Comparison of ENCODE assay signal across 1 cellular context in the genomic region with DNA sequence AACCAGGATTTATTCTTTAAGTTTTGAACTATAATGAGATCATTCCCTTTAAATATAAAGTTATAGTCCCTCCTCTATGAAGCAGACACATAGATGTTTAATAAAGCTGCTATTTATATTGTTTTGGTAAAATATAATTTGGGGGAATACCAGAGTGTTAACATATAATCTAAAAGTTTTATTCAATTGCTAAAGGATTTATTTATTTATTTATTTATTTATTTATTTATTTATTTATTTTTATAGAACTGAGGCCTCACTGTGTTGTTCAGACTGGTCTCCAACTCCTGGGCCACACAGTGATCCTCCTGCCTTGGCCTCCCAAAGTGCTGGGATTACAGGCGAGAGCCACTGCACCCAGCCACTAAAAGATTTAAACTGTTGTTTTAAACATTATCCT.
A peak's percentile ranks its signal among the peaks of the same experiment; 100 is the strongest.
TF ChIP-seq lines count a peak whose summit lies in the region.

No MANE protein-coding gene starts in this region.

TF ChIP-seq in HEK293, 187 proteins besides CTCF, POLR2A, EP300 and RAD21 (continued from another document and continues in another):
- no peak for TF ChIP-seq ZBTB6 (tag by site-specific recombination; IDR thresholded peaks at IDR 0.05)
- TF ChIP-seq ZNF704 (tag by site-specific recombination; IDR thresholded peaks at IDR 0.05) = no peak
- TF ChIP-seq ZNF169 (tag by site-specific recombination; IDR thresholded peaks at IDR 0.05) = no peak
- TF ChIP-seq ZNF629 (tag by site-specific recombination; IDR thresholded peaks at IDR 0.05) = 0 out of 2 replicates have a peak, but pooled peaks have one; percentile 29
- no peak for TF ChIP-seq ZSCAN5A (tag by site-specific recombination; IDR thresholded peaks at IDR 0.05)
- peak; percentile 71 for TF ChIP-seq ZBTB8A (tag by site-specific recombination; IDR thresholded peaks at IDR 0.05)
- no peak for TF ChIP-seq ZBTB48 (tag by site-specific recombination; IDR thresholded peaks at IDR 0.05)
- peak; percentile 71; the same call in 1 of the 2 replicates for TF ChIP-seq ZNF202 (tag by site-specific recombination; IDR thresholded peaks at IDR 0.05; ENCODE audit: borderline replicate concordance)
- no peak for TF ChIP-seq ZNF626 (tag by site-specific recombination; IDR thresholded peaks at IDR 0.05)
- TF ChIP-seq RBAK (tag by site-specific recombination; IDR thresholded peaks at IDR 0.05) = 0 out of 2 replicates have a peak, but pooled peaks have one; percentile 26
- TF ChIP-seq ZFHX2 (tag by site-specific recombination; conservative IDR thresholded peaks at IDR 0.05) = no peak
- peak; percentile 72 for TF ChIP-seq ZNF623 (tag by site-specific recombination; IDR thresholded peaks at IDR 0.05)
- TF ChIP-seq ZNF214 (tag by site-specific recombination; IDR thresholded peaks at IDR 0.05; ENCODE audit: borderline replicate concordance) = peak; percentile 35; the same call in 1 of the 2 replicates
- 0 out of 2 replicates have a peak, but pooled peaks have one; percentile 26 for TF ChIP-seq ZNF558 (tag by site-specific recombination; IDR thresholded peaks at IDR 0.05)
- peak; percentile 30; the same call in 1 of the 2 replicates for TF ChIP-seq ZNF654 (tag by site-specific recombination; IDR thresholded peaks at IDR 0.05; ENCODE audit: low read depth)
- TF ChIP-seq ZBTB11 (tag by site-specific recombination; conservative IDR thresholded peaks at IDR 0.05; ENCODE audit: low read depth) = peak; percentile 80
- no peak for TF ChIP-seq ZNF18 (tag by site-specific recombination; IDR thresholded peaks at IDR 0.05)
- TF ChIP-seq, protein P1, sequence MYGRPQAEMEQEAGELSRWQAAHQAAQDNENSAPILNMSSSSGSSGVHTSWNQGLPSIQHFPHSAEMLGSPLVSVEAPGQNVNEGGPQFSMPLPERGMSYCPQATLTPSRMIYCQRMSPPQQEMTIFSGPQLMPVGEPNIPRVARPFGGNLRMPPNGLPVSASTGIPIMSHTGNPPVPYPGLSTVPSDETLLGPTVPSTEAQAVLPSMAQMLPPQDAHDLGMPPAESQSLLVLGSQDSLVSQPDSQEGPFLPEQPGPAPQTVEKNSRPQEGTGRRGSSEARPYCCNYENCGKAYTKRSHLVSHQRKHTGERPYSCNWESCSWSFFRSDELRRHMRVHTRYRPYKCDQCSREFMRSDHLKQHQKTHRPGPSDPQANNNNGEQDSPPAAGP (tag by site-specific recombination; IDR thresholded peaks at IDR 0.05) = no peak
- peak; percentile 63; the same call in 1 of the 2 replicates for TF ChIP-seq ZXDB (tag by site-specific recombination; IDR thresholded peaks at IDR 0.05)
- peak; percentile 87 for TF ChIP-seq ZNF518A (tag by site-specific recombination; conservative IDR thresholded peaks at IDR 0.05; ENCODE audit: low read depth)
- TF ChIP-seq ZNF830 (tag by site-specific recombination; IDR thresholded peaks at IDR 0.05; ENCODE audit: low read depth) = no peak
- TF ChIP-seq ZNF266 (tag by site-specific recombination; IDR thresholded peaks at IDR 0.05; ENCODE audit: low read depth) = peak; percentile 65
- no peak for TF ChIP-seq SCRT1 (tag by site-specific recombination; IDR thresholded peaks at IDR 0.05; ENCODE audit: borderline replicate concordance)
- TF ChIP-seq ZFP37 (tag by site-specific recombination; IDR thresholded peaks at IDR 0.05) = peak; percentile 54; the same call in 1 of the 2 replicates
- peak; percentile 79; the same call in 1 of the 2 replicates for TF ChIP-seq ZNF140 (tag by site-specific recombination; IDR thresholded peaks at IDR 0.05)
- no peak for TF ChIP-seq ZNF157 (tag by site-specific recombination; IDR thresholded peaks at IDR 0.05)
- TF ChIP-seq ZNF610 (tag by site-specific recombination; IDR thresholded peaks at IDR 0.05; ENCODE audit: borderline replicate concordance) = no peak
- 0 out of 2 replicates have a peak, but pooled peaks have one; percentile 22 for TF ChIP-seq ZNF302 (tag by site-specific recombination; IDR thresholded peaks at IDR 0.05; ENCODE audit: low read depth)
- TF ChIP-seq, protein P2, sequence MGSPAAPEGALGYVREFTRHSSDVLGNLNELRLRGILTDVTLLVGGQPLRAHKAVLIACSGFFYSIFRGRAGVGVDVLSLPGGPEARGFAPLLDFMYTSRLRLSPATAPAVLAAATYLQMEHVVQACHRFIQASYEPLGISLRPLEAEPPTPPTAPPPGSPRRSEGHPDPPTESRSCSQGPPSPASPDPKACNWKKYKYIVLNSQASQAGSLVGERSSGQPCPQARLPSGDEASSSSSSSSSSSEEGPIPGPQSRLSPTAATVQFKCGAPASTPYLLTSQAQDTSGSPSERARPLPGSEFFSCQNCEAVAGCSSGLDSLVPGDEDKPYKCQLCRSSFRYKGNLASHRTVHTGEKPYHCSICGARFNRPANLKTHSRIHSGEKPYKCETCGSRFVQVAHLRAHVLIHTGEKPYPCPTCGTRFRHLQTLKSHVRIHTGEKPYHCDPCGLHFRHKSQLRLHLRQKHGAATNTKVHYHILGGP (tag by site-specific recombination; IDR thresholded peaks at IDR 0.05) = no peak
- no peak for TF ChIP-seq GFI1B (tag by site-specific recombination; IDR thresholded peaks at IDR 0.05)
- TF ChIP-seq ZNF701 (tag by site-specific recombination; IDR thresholded peaks at IDR 0.05) = no peak
- no peak for TF ChIP-seq ZEB2 (tag by site-specific recombination; IDR thresholded peaks at IDR 0.05)
- TF ChIP-seq ZNF292 (tag by site-specific recombination; IDR thresholded peaks at IDR 0.05; ENCODE audit: borderline replicate concordance, low read depth) = 0 out of 2 replicates have a peak, but pooled peaks have one; percentile 32
- TF ChIP-seq ZNF184 (tag by site-specific recombination; IDR thresholded peaks at IDR 0.05) = no peak
- TF ChIP-seq ZNF394 (tag by site-specific recombination; IDR thresholded peaks at IDR 0.05; ENCODE audit: borderline replicate concordance) = peak; percentile 95
- 0 out of 2 replicates have a peak, but pooled peaks have one; percentile 14 for TF ChIP-seq ZNF514 (tag by site-specific recombination; IDR thresholded peaks at IDR 0.05)
- TF ChIP-seq ZNF664 (tag by site-specific recombination; IDR thresholded peaks at IDR 0.05) = no peak
- no peak for TF ChIP-seq ZNF132 (tag by site-specific recombination; IDR thresholded peaks at IDR 0.05; ENCODE audit: borderline replicate concordance)
- no peak for TF ChIP-seq ZNF658 (tag by site-specific recombination; IDR thresholded peaks at IDR 0.05)
- no peak for TF ChIP-seq SETDB1 (IDR thresholded peaks at IDR 0.05; ENCODE audit: insufficient read length, low read length)
- TF ChIP-seq ZNF211 (tag by site-specific recombination; IDR thresholded peaks at IDR 0.05; ENCODE audit: low read depth) = no peak
- TF ChIP-seq ZSCAN23 (tag by site-specific recombination; IDR thresholded peaks at IDR 0.05) = no peak
- TF ChIP-seq KLF8 (tag by site-specific recombination; IDR thresholded peaks at IDR 0.05) = no peak
- peak; percentile 64 for TF ChIP-seq ZNF529 (tag by site-specific recombination; IDR thresholded peaks at IDR 0.05; ENCODE audit: insufficient replicate concordance)
- peak; percentile 79 for TF ChIP-seq ZNF433 (tag by site-specific recombination; IDR thresholded peaks at IDR 0.05; ENCODE audit: low read depth)
- TF ChIP-seq ZNF473 (tag by site-specific recombination; IDR thresholded peaks at IDR 0.05) = no peak
